Comparison of ENCODE assay signal across 8 cellular contexts in the genomic region with DNA sequence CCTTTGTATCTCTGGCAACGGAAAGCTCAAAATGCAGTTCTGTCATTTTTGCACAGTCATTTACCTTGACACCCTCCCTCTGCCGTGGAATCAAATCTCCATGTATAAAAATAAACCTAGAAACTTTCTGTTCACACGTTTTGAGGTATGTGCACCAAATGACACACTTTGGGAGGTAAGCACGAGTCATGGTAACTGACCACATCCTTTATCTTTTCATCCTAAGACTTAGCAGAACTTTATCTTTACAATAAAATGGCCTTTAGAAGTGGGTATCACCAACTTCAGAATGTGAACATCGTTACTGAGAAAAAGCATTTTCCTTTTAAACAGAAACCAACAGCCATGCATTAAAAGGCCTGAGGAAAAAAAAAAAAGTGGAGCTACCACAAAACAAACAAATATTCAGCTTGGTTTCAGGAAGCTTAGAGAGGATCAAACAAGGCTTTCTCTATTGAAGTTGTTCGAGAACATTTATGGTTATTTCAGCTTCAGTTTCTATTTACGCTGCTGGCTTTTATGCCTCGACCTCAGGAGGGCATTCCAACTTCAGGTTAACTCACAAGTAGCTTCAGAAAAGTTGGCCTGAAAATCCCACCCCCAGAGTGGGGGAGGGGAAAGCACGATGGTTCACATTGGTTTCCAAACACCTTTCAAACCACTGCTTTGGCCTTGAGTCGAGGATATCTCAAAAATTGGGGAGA.
A peak's percentile ranks its signal among the peaks of the same experiment; 100 is the strongest.
DNase-seq lines count a peak whose midpoint lies in the region; ATAC-seq and TF ChIP-seq lines count a peak whose summit lies in the region.

No MANE protein-coding gene starts in this region.

- peak overlapping the region; percentile 56 for H3K18ac ChIP-seq in mesendoderm (ENCODE audit: low read length)

- peak; percentile 55 for ATAC-seq in HG02852 (IDR thresholded peaks at IDR 0.05; ENCODE audit: unreplicated experiment)

- H3F3A ChIP-seq in SK-N-SH (replicated peaks; ENCODE audit: insufficient read depth), result no peaks in the 10 kb centered on the region

- peak; percentile 16 for DNase-seq in activated CD8-positive, alpha-beta memory T cell treated with anti-CD3 and anti-CD28 coated beads, Interleukin-2, amount 50 U/mL, for 1 hour (ENCODE audit: extremely low read depth)
- DNase-seq in mesendoderm (peak; percentile 71), retina (no peak), C1 segment of cervical spinal cord (lab: John Stamatoyannopoulos, UW) (no peak), NCI-H2081 (lab: John Stamatoyannopoulos, UW) (no peak), SK-N-SH (no peak)

- no peaks in the 10 kb centered on the region for H3K36me3 ChIP-seq in mesendoderm (ENCODE audit: control insufficient read depth, insufficient read depth, low read length)
- H3K36me3 ChIP-seq in SK-N-SH (replicated peaks in 1 of 2; ENCODE audit: control insufficient read depth in 1 of 2, insufficient read depth in 2 of 2, low read length in 1 of 2), result no peaks in the 10 kb centered on the region

- H3K27ac ChIP-seq in mesendoderm (ENCODE audit: low read depth, low read length) (no peak overlapping the region), SK-N-SH (ENCODE audit: low read depth in 2 of 2, low read length in 1 of 2) (no peak overlapping the region)

- no CpG with 5 or more reads among the region's 10 CpGs for WGBS in mesendoderm (ENCODE audit: extremely low coverage, insufficient coverage, low lambda C conversion rate)
- 61% methylated on average over 10 of the region's 10 CpGs for WGBS in SK-N-SH (ENCODE audit: low lambda C conversion rate)

- no peaks in the 10 kb centered on the region for H3K9me2 ChIP-seq in SK-N-SH

- no peak overlapping the region for H2BK15ac ChIP-seq in mesendoderm (replicated peaks; ENCODE audit: low read depth)

- no peak overlapping the region for H2AK5ac ChIP-seq in mesendoderm (ENCODE audit: low read length)

- H3K56ac ChIP-seq in mesendoderm (ENCODE audit: low read length), result no peak overlapping the region

- TF ChIP-seq EP300 in SK-N-SH (IDR thresholded peaks at IDR 0.05; ENCODE audit: borderline replicate concordance in 1 of 2, low read depth in 1 of 2, low read length in 1 of 2), result no peak

- H2BK120ac ChIP-seq in mesendoderm (ENCODE audit: low read depth, low read length), result no peak overlapping the region

- no peak for TF ChIP-seq RAD21 in SK-N-SH (IDR thresholded peaks at IDR 0.05; ENCODE audit: low read length)

- H3K27me3 ChIP-seq in mesendoderm (ENCODE audit: insufficient read depth, low read length, poor library complexity), result no peaks in the 10 kb centered on the region
- H3K27me3 ChIP-seq in SK-N-SH (ENCODE audit: insufficient read depth), result no peaks in the 10 kb centered on the region

- H3K4me3 ChIP-seq in GM08714 (ENCODE audit: low read length) (peak overlapping the region; percentile 62; the same call in 1 of the 2 replicates), mesendoderm (ENCODE audit: low read length) (no peak overlapping the region), SK-N-SH (ENCODE audit: low read depth in 2 of 2, low read length in 1 of 2) (no peak overlapping the region)

- H2AFZ ChIP-seq in SK-N-SH (ENCODE audit: low read depth), result no peak overlapping the region

- no peak overlapping the region for H4K5ac ChIP-seq in mesendoderm (ENCODE audit: low read length)

- no peak overlapping the region for H3K4ac ChIP-seq in mesendoderm (ENCODE audit: low read depth, low read length)

- TF ChIP-seq CTCF in SK-N-SH (IDR thresholded peaks at IDR 0.05), result no peak

- H4K8ac ChIP-seq in mesendoderm (ENCODE audit: low read depth, low read length), result no peak overlapping the region

- no peaks in the 10 kb centered on the region for H3K79me1 ChIP-seq in mesendoderm (ENCODE audit: low read length)

- no peak overlapping the region for H2BK5ac ChIP-seq in mesendoderm (ENCODE audit: low read length)

- no peak overlapping the region for H3K4me2 ChIP-seq in mesendoderm (ENCODE audit: low read length)
- H3K4me2 ChIP-seq in SK-N-SH, result no peak overlapping the region

- H4K20me1 ChIP-seq in SK-N-SH (ENCODE audit: insufficient read depth), result no peaks in the 10 kb centered on the region

- POLR2A ChIA-PET in SK-N-SH (lab: Yijun Ruan, JAX), result no interaction called here

- H3K4me1 ChIP-seq in mesendoderm (ENCODE audit: control insufficient read depth, low read depth, low read length) (peaks cover 10% of the 10 kb centered on the region), SK-N-SH (ENCODE audit: control insufficient read depth in 1 of 2, insufficient read depth in 2 of 2, low read depth in 1 of 2, low read length in 1 of 2) (peaks cover 0 to 11% of the 10 kb centered on the region in 2 experiments; a peak in 2 of 4 replicates)

- CTCF ChIA-PET in SK-N-SH (lab: Yijun Ruan, JAX), result no interaction called here

- H3K9ac ChIP-seq in mesendoderm (ENCODE audit: low read length) (no peak overlapping the region), SK-N-SH (no peak overlapping the region)

- no peak overlapping the region for H3K23ac ChIP-seq in mesendoderm (ENCODE audit: low read length)

- no peaks in the 10 kb centered on the region for H3K79me2 ChIP-seq in mesendoderm (ENCODE audit: control insufficient read depth, insufficient read depth, low read length)
- no peaks in the 10 kb centered on the region for H3K79me2 ChIP-seq in SK-N-SH (ENCODE audit: insufficient read depth)

- H3K9me3 ChIP-seq in SK-N-SH, result no peaks in the 10 kb centered on the region

TF ChIP-seq in SK-N-SH, 30 proteins besides CTCF, POLR2A, EP300 and RAD21:
- TF ChIP-seq NFIC (IDR thresholded peaks at IDR 0.05; ENCODE audit: borderline replicate concordance) (no peak), MEF2A (IDR thresholded peaks at IDR 0.05; ENCODE audit: borderline replicate concordance, low read depth) (no peak), CHD2 (IDR thresholded peaks at IDR 0.05; ENCODE audit: low read length, partially characterized antibody) (no peak), SIN3A (IDR thresholded peaks at IDR 0.05; ENCODE audit: borderline replicate concordance, low read depth, low read length) (no peak), JUND (IDR thresholded peaks at IDR 0.05) (no peak), YY1 (IDR thresholded peaks at IDR 0.05; ENCODE audit: low read depth) (no peak), EZH2phosphoT487 (IDR thresholded peaks at IDR 0.05; ENCODE audit: borderline replicate concordance, low read depth) (no peak), SMC3 (IDR thresholded peaks at IDR 0.05; ENCODE audit: low read depth, low read length) (no peak), PBX3 (IDR thresholded peaks at IDR 0.05) (no peak), TCF12 (IDR thresholded peaks at IDR 0.05) (no peak), NRF1 (IDR thresholded peaks at IDR 0.05; ENCODE audit: low read depth, low read length) (no peak), GABPA (IDR thresholded peaks at IDR 0.05; ENCODE audit: low read depth) (no peak), MAX (IDR thresholded peaks at IDR 0.05; ENCODE audit: low read depth) (no peak), REST (IDR thresholded peaks at IDR 0.05; ENCODE audit: low read depth, low read length) (no peak), FOXM1 (IDR thresholded peaks at IDR 0.05; ENCODE audit: low read depth) (no peak), RCOR1 (IDR thresholded peaks at IDR 0.05; ENCODE audit: low read length) (no peak), FOXJ3 (CRISPR knock-in tag; IDR thresholded peaks at IDR 0.05) (no peak), RXRA (IDR thresholded peaks at IDR 0.05; ENCODE audit: borderline replicate concordance, low read depth) (no peak)

Comparison
In these comparisons a context has a peak if more than half of its experiments do, and no peak if none do; other contexts are left out.
1. DNase-seq: peak in activated CD8-positive, alpha-beta memory T cell treated with anti-CD3 and anti-CD28 coated beads, Interleukin-2, amount 50 U/mL, for 1 hour (single experiment) and mesendoderm (single experiment); none in retina (single experiment), C1 segment of cervical spinal cord (0 of 14), NCI-H2081 (0 of 2) and SK-N-SH (single experiment).